8 cellular contexts compared by ENCODE assay signal in the genomic region with DNA sequence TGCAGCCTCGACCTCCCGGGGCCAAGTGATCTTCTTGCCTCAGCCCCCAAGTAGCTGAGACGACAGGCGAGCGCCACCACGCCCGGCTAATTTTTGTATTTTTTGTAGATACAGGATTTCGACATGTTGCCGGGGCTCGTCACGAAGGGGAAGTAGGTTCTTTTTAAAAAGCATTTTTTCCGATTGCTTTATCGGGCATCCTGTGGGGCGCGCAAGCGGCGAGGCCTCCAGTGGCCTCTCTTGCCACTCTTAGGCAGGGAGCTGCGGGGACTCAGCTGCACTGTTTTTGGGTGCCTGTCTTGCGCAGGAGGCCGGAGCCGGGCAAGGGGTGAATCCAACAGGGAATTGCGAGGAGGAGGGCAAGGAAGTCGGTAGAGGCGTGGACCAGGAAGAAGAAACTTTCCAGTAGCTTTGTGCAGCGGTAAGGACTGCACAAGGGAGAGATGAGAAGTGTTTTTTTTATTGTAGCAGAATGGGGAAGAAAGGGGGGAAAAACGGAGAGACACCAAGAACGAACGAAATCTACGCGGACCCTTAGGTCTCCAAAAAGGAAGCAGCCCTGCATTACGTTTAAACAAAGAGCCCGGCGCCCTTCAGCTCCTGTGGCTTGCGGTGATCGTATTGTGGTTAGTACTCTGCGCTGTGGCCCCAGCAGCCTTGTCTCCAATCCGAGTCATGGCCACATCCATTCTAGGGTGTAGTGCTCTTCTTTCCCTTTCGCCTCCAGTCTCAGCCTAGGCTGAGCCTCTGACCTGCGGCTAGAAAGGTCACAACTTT.
DNase-seq lines count a peak whose midpoint lies in the region; ATAC-seq and TF ChIP-seq lines count a peak whose summit lies in the region.

No MANE protein-coding gene starts in this region.

- H3K4me1 ChIP-seq in heart left ventricle (peaks cover 0 to 25% (median 4%) of the 10 kb centered on the region in 12 donors), uterus (no peaks in the 10 kb centered on the region)

- peaks cover 2% of the 10 kb centered on the region for H3K36me3 Mint-ChIP-seq in IgD-negative memory B cell

- H3K27me3 Mint-ChIP-seq in IgD-negative memory B cell: peaks cover 3% of the 10 kb centered on the region

- H3K27ac ChIP-seq in heart left ventricle (peak overlapping the region in 1 of 12 donors; percentile 79), uterus (no peak overlapping the region)

- intact Hi-C loops in heart left ventricle (cut with DNase I) (no loop called here), uterus (cut with DNase I; ENCODE audit: low total_unique reads) (no loop called here)

- H3K9me3 ChIP-seq in heart left ventricle (peaks cover 0 to 6% (median 0%) of the 10 kb centered on the region in 12 donors), uterus (no peaks in the 10 kb centered on the region)

- TF ChIP-seq CTCF in GM13977 (IDR thresholded peaks at IDR 0.05; ENCODE audit: extremely low read depth, insufficient read depth, missing control alignments): no peak
- TF ChIP-seq CTCF in heart left ventricle (IDR thresholded peaks at IDR 0.05): no peak
- TF ChIP-seq CTCF in uterus (IDR thresholded peaks at IDR 0.05): no peak
- TF ChIP-seq CTCF in omental fat pad (IDR thresholded peaks at IDR 0.05): no peak

- peaks cover 0 to 4% (median 0%) of the 10 kb centered on the region in 3 donors for H3K9me3 Mint-ChIP-seq in IgD-negative memory B cell

- no peak for TF ChIP-seq POLR2A in heart left ventricle (IDR thresholded peaks at IDR 0.05)
- no peak for TF ChIP-seq POLR2A in uterus (IDR thresholded peaks at IDR 0.05)

- ATAC-seq in heart left ventricle (peak in 3 of 4 donors; percentile 39 to 75 (median 61)), omental fat pad (ENCODE audit: low FRiP score) (no peak)

- H3K4me1 Mint-ChIP-seq in IgD-negative memory B cell: peaks cover 20 to 32% (median 29%) of the 10 kb centered on the region in 3 donors

- DNase-seq in GM13977 (ENCODE audit: low spot score) (peak; percentile 72), activated T-cell treated with anti-CD3 and anti-CD28 coated beads for 48 hours (ENCODE audit: low read depth) (peak; percentile 69), heart left ventricle (peak in 2 of 5 donors; percentile 33 to 64), uterus (no peak), omental fat pad (ENCODE audit: low spot score) (no peak), middle frontal gyrus (ENCODE audit: extremely low spot score, low spot score) (no peak)
- peak; percentile 62 to 65 for DNase-seq in stimulated activated CD4-positive, alpha-beta T cell treated with anti-CD3 and anti-CD28 coated beads, Interleukin-2, amount 100 ng/mL, for 48 hours

- in situ Hi-C loops in GM13977 (cut with MboI; ENCODE audit: low pct_unique_long_range_greater_than_20kb, low sequenced_read_pairs, unreplicated experiment): no loop called here

- H3K36me3 ChIP-seq in heart left ventricle (no peaks in the 10 kb centered on the region), uterus (no peaks in the 10 kb centered on the region)

- WGBS in heart left ventricle, 4 donors: 12 to 20% (median 13%) methylated on average over 39 of the region's 39 CpGs

- peak overlapping the region; percentile 65 to 88 (median 87) for H3K27ac Mint-ChIP-seq in IgD-negative memory B cell

- H3K4me3 ChIP-seq in heart left ventricle: peak overlapping the region in 10 of 12 donors; percentile 14 to 61 (median 34)
- peak overlapping the region in 1 of 2 donors; percentile 6 for H3K4me3 ChIP-seq in uterus

- peak overlapping the region; percentile 92 to 99 (median 96) for H3K4me3 Mint-ChIP-seq in IgD-negative memory B cell

- peaks cover 3 to 81% (median 22%) of the 10 kb centered on the region in 9 donors for H3K27me3 ChIP-seq in heart left ventricle
- no peaks in the 10 kb centered on the region for H3K27me3 ChIP-seq in uterus

Comparison
In these comparisons a context has a peak if more than half of its experiments do, and no peak if none do; other contexts are left out.
1. DNase-seq: peak in GM13977 (single experiment), activated T-cell treated with anti-CD3 and anti-CD28 coated beads for 48 hours (single experiment) and stimulated activated CD4-positive, alpha-beta T cell treated with anti-CD3 and anti-CD28 coated beads, Interleukin-2, amount 100 ng/mL, for 48 hours (2 of 2); none in uterus (0 of 2), omental fat pad (single experiment) and middle frontal gyrus (single experiment).